In the genomic region with DNA sequence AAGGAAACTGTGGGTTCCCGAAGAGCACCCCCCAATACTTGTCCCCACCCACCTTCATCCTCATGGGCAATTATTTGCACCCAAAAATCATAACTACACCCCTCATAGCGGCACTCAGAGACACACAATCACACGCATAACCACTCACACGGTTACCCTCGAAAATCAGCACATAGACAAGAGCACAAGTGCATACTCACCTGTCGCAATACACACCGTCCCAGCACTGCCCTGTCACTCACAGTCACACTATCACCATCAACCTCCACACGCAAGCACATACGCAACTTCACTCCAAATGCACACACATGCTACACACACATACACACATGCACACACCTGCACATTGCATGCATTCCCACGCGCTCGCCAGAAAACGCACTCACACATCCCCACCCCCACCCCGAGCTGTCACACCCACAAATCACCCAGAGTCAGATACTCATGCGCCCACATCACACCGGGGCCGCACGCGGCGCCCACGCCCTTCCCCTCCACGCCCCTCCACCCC, we compare ENCODE assay signal across 10 cellular contexts. TPM values are rescaled to one million over a fixed set of nuclear protein-coding genes. Genes with fewer than 3 reads are reported as not detected.
DNase-seq lines count a peak whose midpoint lies in the region; ATAC-seq, FAIRE-seq and TF ChIP-seq lines count a peak whose summit lies in the region.
"Had no signal": no experiment of that assay in that cellular context is flagged by ENCODE, and none has a peak within 500 bp of the region (broad histone marks: within the 10 kb centered on the region; RNA-seq: fewer than 3 reads in every experiment).

No MANE protein-coding gene starts in this region.

- H3K4me3 ChIP-seq in kidney (ENCODE audit: low read length in 2 of 2) (peak overlapping the region; percentile 42 to 55), stomach (peak overlapping the region; percentile 41 to 58 (median 51))

- no peak for TF ChIP-seq CTCF in brain (conservative IDR thresholded peaks at IDR 0.05)
- TF ChIP-seq CTCF in kidney (IDR thresholded peaks at IDR 0.05; ENCODE audit: borderline replicate concordance, extremely low read depth, insufficient read depth): no peak
- no peak for TF ChIP-seq CTCF in stomach (IDR thresholded peaks at IDR 0.05)

- no peaks in the 10 kb centered on the region for H3K9me3 Mint-ChIP-seq in activated CD8-positive, alpha-beta memory T cell treated with anti-CD3 and anti-CD28 coated beads, Interleukin-2, amount 10 ng/mL, durations not matched to agents 7 days and 5 days (ENCODE audit: low read depth)
- peaks cover 0 to 17% (median 4%) of the 10 kb centered on the region in 5 experiments for H3K9me3 Mint-ChIP-seq in brain

- TF ChIP-seq EP300 in stomach (IDR thresholded peaks at IDR 0.05): no peak

- CTCF ChIA-PET in activated CD8-positive, alpha-beta memory T cell treated with anti-CD3 and anti-CD28 coated beads, Interleukin-2, amount 10 ng/mL, durations not matched to agents 7 days and 5 days (lab: Charles Lee): interaction anchor here (1.5 to 2.2 kb wide), 4 partner anchors 10 to 18 kb away, joined by 6 to 14 read pairs (median 10); no protein-coding TSS in a partner anchor

- H3K27ac Mint-ChIP-seq in activated CD8-positive, alpha-beta memory T cell treated with anti-CD3 and anti-CD28 coated beads, Interleukin-2, amount 10 ng/mL, durations not matched to agents 7 days and 5 days: no peak overlapping the region
- H3K27ac Mint-ChIP-seq in brain: peak overlapping the region in 2 of 5 experiments; percentile 23 to 53

- H3K9ac ChIP-seq in kidney (ENCODE audit: low read length in 2 of 2): no peak overlapping the region

- WGBS in stomach, 5 donors: 7 to 9% (median 7%) methylated on average over 21 to 22 of the region's 22 CpGs

- peaks cover 17% of the 10 kb centered on the region for H3K4me1 Mint-ChIP-seq in activated CD8-positive, alpha-beta memory T cell treated with anti-CD3 and anti-CD28 coated beads, Interleukin-2, amount 10 ng/mL, durations not matched to agents 7 days and 5 days
- peaks cover 38% of the 10 kb centered on the region for H3K4me1 Mint-ChIP-seq in brain

- no peaks in the 10 kb centered on the region for H3K9me3 ChIP-seq in kidney (ENCODE audit: control insufficient read depth in 1 of 2, low read length in 2 of 2)
- no peaks in the 10 kb centered on the region for H3K9me3 ChIP-seq in stomach

- no peak overlapping the region for H3K27ac ChIP-seq in kidney (ENCODE audit: low read depth in 2 of 2, low read length in 2 of 2)
- H3K27ac ChIP-seq in stomach: peak overlapping the region in 4 of 5 donors; percentile 42 to 80 (median 66)
- H3K27ac ChIP-seq in substantia nigra (ENCODE audit: low read depth, low read length, poor library complexity, severe bottlenecking): no peak overlapping the region

- ATAC-seq in activated CD8-positive, alpha-beta memory T cell treated with anti-CD3 and anti-CD28 coated beads, Interleukin-2, amount 10 ng/mL, durations not matched to agents 7 days and 5 days: no peak

- no peak for FAIRE-seq in kidney (lab: Jason Lieb, UNC)
- FAIRE-seq: GM12892 had no signal

- no peak overlapping the region for H3K4me3 Mint-ChIP-seq in activated CD8-positive, alpha-beta memory T cell treated with anti-CD3 and anti-CD28 coated beads, Interleukin-2, amount 10 ng/mL, durations not matched to agents 7 days and 5 days
- H3K4me3 Mint-ChIP-seq in brain: peak overlapping the region; percentile 59 to 89 (median 77)

- H3K36me3 Mint-ChIP-seq in activated CD8-positive, alpha-beta memory T cell treated with anti-CD3 and anti-CD28 coated beads, Interleukin-2, amount 10 ng/mL, durations not matched to agents 7 days and 5 days: peaks cover 3% of the 10 kb centered on the region
- H3K36me3 Mint-ChIP-seq in brain: no peaks in the 10 kb centered on the region

- DNase-seq in activated CD8-positive, alpha-beta memory T cell treated with anti-CD3 and anti-CD28 coated beads, Interleukin-2, amount 50 U/mL, for 4 hours: peak; percentile 21
- no peak for DNase-seq in activated CD8-positive, alpha-beta memory T cell treated with anti-CD3 and anti-CD28 coated beads, Interleukin-2, amount 10 ng/mL, durations not matched to agents 7 days and 5 days
- DNase-seq in kidney: no peak
- no peak for DNase-seq in stomach
- DNase-seq in substantia nigra (lab: John Stamatoyannopoulos, UW): no peak
- DNase-seq in AG08395 (ENCODE audit: low spot score): no peak
- DNase-seq in NK-92 treated with Interleukin-12 subunit alpha and Interleukin-12 subunit beta, amount 100 ng/mL, for 24 hours (lab: John Stamatoyannopoulos, UW): no peak

- H3K27me3 Mint-ChIP-seq in activated CD8-positive, alpha-beta memory T cell treated with anti-CD3 and anti-CD28 coated beads, Interleukin-2, amount 10 ng/mL, durations not matched to agents 7 days and 5 days: peaks cover 53% of the 10 kb centered on the region
- H3K27me3 Mint-ChIP-seq in brain: peaks cover 69% of the 10 kb centered on the region

- TF ChIP-seq POLR2A in stomach (IDR thresholded peaks at IDR 0.05): no peak

- H3K4me1 ChIP-seq in kidney (ENCODE audit: control insufficient read depth in 1 of 2, insufficient read depth in 1 of 2, low read depth in 1 of 2, low read length in 2 of 2) (peaks cover 0 to 5% of the 10 kb centered on the region in 2 donors), stomach (peaks cover 22 to 38% (median 34%) of the 10 kb centered on the region in 4 donors)

- intact Hi-C loops in kidney (cut with DNase I): no loop called here
- intact Hi-C loops in stomach (cut with DNase I; ENCODE audit: low total_unique reads): no loop called here

- H3K27me3 ChIP-seq in stomach: peaks cover 14 to 100% (median 64%) of the 10 kb centered on the region in 3 donors

- no peaks in the 10 kb centered on the region for H3K36me3 ChIP-seq in kidney (ENCODE audit: control insufficient read depth in 1 of 2, insufficient read depth in 2 of 2, low read length in 2 of 2)
- H3K36me3 ChIP-seq in stomach: peaks cover 0 to 3% (median 0%) of the 10 kb centered on the region in 4 donors

RNA-seq across cellular contexts. Expression of gene COL5A3, which starts 0.5 kb away (rescaled TPM):
- total RNA-seq in activated CD8-positive, alpha-beta memory T cell treated with anti-CD3 and anti-CD28 coated beads, Interleukin-2, amount 10 ng/mL, durations not matched to agents 7 days and 5 days: under 1 TPM in 1 of 2 experiments, not detected in 1; 0.09 TPM
- 5.9 TPM for polyA plus RNA-seq in brain (ENCODE audit: insufficient read depth, low read depth, low replicate concordance)
- 5.1 TPM for total RNA-seq in kidney
- 0.97 TPM for polyA plus RNA-seq in kidney (ENCODE audit: insufficient read depth, low read depth, low replicate concordance)
- 10 to 100 TPM in 2 of 5 donors, 1 to 10 TPM in 2, under 1 TPM in 1; 0.58 to 25.5 (median 8.7) TPM for total RNA-seq in stomach
- polyA plus RNA-seq in stomach: 1 to 10 TPM; 2.0 to 5.2 (median 4.0) TPM
- total RNA-seq: H4 had no signal

RNA-seq across cellular contexts. Expression of gene RDH8, which starts 3.5 kb away (rescaled TPM):
- not detected for total RNA-seq in activated CD8-positive, alpha-beta memory T cell treated with anti-CD3 and anti-CD28 coated beads, Interleukin-2, amount 10 ng/mL, durations not matched to agents 7 days and 5 days
- not detected for polyA plus RNA-seq in brain (ENCODE audit: insufficient read depth, low read depth, low replicate concordance)
- total RNA-seq in kidney: not detected
- not detected for polyA plus RNA-seq in kidney (ENCODE audit: insufficient read depth, low read depth, low replicate concordance)
- not detected for total RNA-seq in stomach
- polyA plus RNA-seq in stomach: not detected
- total RNA-seq: H4 had no signal

Comparison
In these comparisons a context has a peak if more than half of its experiments do, and no peak if none do; other contexts are left out.
1. H3K27ac ChIP-seq: peak in stomach (4 of 5); none in kidney (0 of 2) and substantia nigra (single experiment).